Comparison of ENCODE assay signal across 38 cellular contexts in genomic region chr1:150082494-150082893, GRCh38.
"Had no signal": no experiment of that assay in that cellular context is flagged by ENCODE, and none has a peak within 500 bp of the region (broad histone marks: within the 10 kb centered on the region; RNA-seq: fewer than 3 reads in every experiment).

No MANE protein-coding gene starts in this region.

- H3K27me3 ChIP-seq: ascending aorta, cardiac muscle cell had no signal

- FAIRE-seq: bronchial epithelial cell, TTC549 had no signal

- H3K27me3 Mint-ChIP-seq: activated B cell treated with CpG ODN at 0.5 μM for 24 hours; activated CD4-positive, alpha-beta memory T cell treated with anti-CD3 and anti-CD28 coated beads, Interleukin-2, amount 10 ng/mL, durations not matched to agents 7 days and 5 days; activated CD4-positive, alpha-beta T cell treated with anti-CD3 and anti-CD28 coated beads, Interleukin-2, amount 10 ng/mL, durations not matched to agents 24 days and 14 days; activated CD8-positive, alpha-beta memory T cell treated with anti-CD3 and anti-CD28 coated beads, Interleukin-2, amount 10 ng/mL, durations not matched to agents 7 days and 5 days; activated naive CD4-positive, alpha-beta T cell treated with anti-CD3 and anti-CD28 coated beads, Interleukin-2, amount 10 ng/mL, durations not matched to agents 7 days and 5 days; activated naive CD4-positive, alpha-beta T cell treated with anti-CD3 and anti-CD28 coated beads, Interleukin-2, amount 50 U/mL, for 24 hours; activated naive CD8-positive, alpha-beta T cell; activated naive CD8-positive, alpha-beta T cell treated with anti-CD3 and anti-CD28 coated beads, Interleukin-2, amount 10 ng/mL, durations not matched to agents 7 days and 5 days; activated naive CD8-positive, alpha-beta T cell treated with anti-CD3 and anti-CD28 coated beads, Interleukin-2, amount 50 U/mL, for 24 hours; activated T-cell treated with anti-CD3 and anti-CD28 coated beads, Interleukin-2, amount 50 U/mL, for 24 hours; brain; central memory CD8-positive, alpha-beta T cell had no signal

- H3K27ac Mint-ChIP-seq: activated B cell treated with CpG ODN at 0.5 μM for 24 hours; activated CD4-positive, alpha-beta memory T cell treated with anti-CD3 and anti-CD28 coated beads, Interleukin-2, amount 10 ng/mL, durations not matched to agents 7 days and 5 days; activated CD4-positive, alpha-beta T cell treated with anti-CD3 and anti-CD28 coated beads, Interleukin-2, amount 10 ng/mL, durations not matched to agents 24 days and 14 days; activated CD8-positive, alpha-beta memory T cell treated with anti-CD3 and anti-CD28 coated beads, Interleukin-2, amount 10 ng/mL, durations not matched to agents 7 days and 5 days; activated CD8-positive, alpha-beta T cell treated with anti-CD3 and anti-CD28 coated beads, Interleukin-2, amount 10 ng/mL, durations not matched to agents 7 days and 5 days; activated naive CD4-positive, alpha-beta T cell treated with anti-CD3 and anti-CD28 coated beads, Interleukin-2, amount 10 ng/mL, durations not matched to agents 7 days and 5 days; activated naive CD4-positive, alpha-beta T cell treated with anti-CD3 and anti-CD28 coated beads, Interleukin-2, amount 50 U/mL, for 24 hours; activated naive CD8-positive, alpha-beta T cell; activated naive CD8-positive, alpha-beta T cell treated with anti-CD3 and anti-CD28 coated beads, Interleukin-2, amount 10 ng/mL, durations not matched to agents 7 days and 5 days; activated naive CD8-positive, alpha-beta T cell treated with anti-CD3 and anti-CD28 coated beads, Interleukin-2, amount 50 U/mL, for 24 hours; activated T-cell treated with anti-CD3 and anti-CD28 coated beads, Interleukin-2, amount 50 U/mL, for 24 hours; activated T-helper 2 cell treated with anti-CD3 and anti-CD28 coated beads, Interferon-gamma antibody, Interleukin-2, Interleukin-4, amounts not matched to agents 10 μg/mL and 5 μg/mL and 100 μg/mL, durations not matched to agents 14 hours and 24 hours and 36 hours; brain; T-helper 1 cell treated with Interleukin-12 subunit alpha and Interleukin-12 subunit beta and Interleukin-4 antibody, amounts not matched to agents 30 μg/mL and 1 μg/mL, for 36 hours; T-helper 2 cell treated with Interferon-gamma antibody and Interleukin-4, amounts not matched to agents 5 μg/mL and 100 μg/mL, for 36 hours had no signal

- ATAC-seq: activated CD8-positive, alpha-beta memory T cell treated with anti-CD3 and anti-CD28 coated beads, Interleukin-2, amount 10 ng/mL, durations not matched to agents 7 days and 5 days; activated CD8-positive, alpha-beta T cell treated with anti-CD3 and anti-CD28 coated beads, Interleukin-2, amount 10 ng/mL, durations not matched to agents 7 days and 5 days; activated naive CD8-positive, alpha-beta T cell treated with anti-CD3 and anti-CD28 coated beads, Interleukin-2, amount 50 U/mL, for 24 hours had no signal

- H3K9me3 ChIP-seq: ascending aorta had no signal

- DNase-seq: activated B cell treated with CpG ODN at 0.5 μM for 24 hours; activated CD4-positive, alpha-beta memory T cell treated with anti-CD3 and anti-CD28 coated beads, Interleukin-2, amount 10 ng/mL, durations not matched to agents 7 days and 5 days; activated CD4-positive, alpha-beta T cell treated with anti-CD3 and anti-CD28 coated beads for 4 hours; activated CD4-positive, alpha-beta T cell treated with anti-CD3 and anti-CD28 coated beads, Interleukin-2, amount 10 ng/mL, durations not matched to agents 24 days and 14 days; activated CD4-positive, alpha-beta T cell treated with anti-CD3 and anti-CD28 coated beads, Interleukin-2, amount 50 U/mL, for 1 hour; activated CD4-positive, alpha-beta T cell treated with anti-CD3 and anti-CD28 coated beads, Interleukin-2, amount 50 U/mL, for 4 hours; activated CD4-positive, CD25-positive, alpha-beta regulatory T cell treated with anti-CD3 and anti-CD28 coated beads, Interleukin-2, amount 50 U/mL, for 72 hours; activated CD8-positive, alpha-beta memory T cell treated with anti-CD3 and anti-CD28 coated beads for 24 hours; activated CD8-positive, alpha-beta memory T cell treated with anti-CD3 and anti-CD28 coated beads, Interleukin-2, amount 10 ng/mL, durations not matched to agents 7 days and 5 days; activated CD8-positive, alpha-beta memory T cell treated with anti-CD3 and anti-CD28 coated beads, Interleukin-2, amount 50 U/mL, for 48 hours; activated CD8-positive, alpha-beta T cell treated with anti-CD3 and anti-CD28 coated beads, Interleukin-2, amount 10 ng/mL, durations not matched to agents 7 days and 5 days; activated effector memory CD4-positive, alpha-beta T cell treated with Interleukin-2 at 50 U/mL for 16 hours; activated gamma-delta T cell; activated naive CD4-positive, alpha-beta T cell treated with anti-CD3 and anti-CD28 coated beads, Interleukin-2, amount 10 ng/mL, durations not matched to agents 7 days and 5 days; activated naive CD4-positive, alpha-beta T cell treated with Interleukin-2 at 50 U/mL for 16 hours; activated naive CD8-positive, alpha-beta T cell treated with anti-CD3 and anti-CD28 coated beads, Interleukin-2, amount 10 ng/mL, durations not matched to agents 7 days and 5 days; activated naive CD8-positive, alpha-beta T cell treated with anti-CD3 and anti-CD28 coated beads, Interleukin-2, amount 50 U/mL, for 24 hours; activated T-cell treated with anti-CD3 and anti-CD28 coated beads, Interleukin-2, amount 50 U/mL, for 24 hours; activated T-cell treated with anti-CD3 and anti-CD28 coated beads, Interleukin-2, amount 50 U/mL, for 48 hours; amygdala; anterior cingulate cortex; caudate nucleus; cerebellar nuclear complex; T-helper 1 cell; T-helper 2 cell; T-helper 9 cell had no signal

- H3K9me3 Mint-ChIP-seq: activated B cell treated with CpG ODN at 0.5 μM for 24 hours; activated CD4-positive, alpha-beta memory T cell treated with anti-CD3 and anti-CD28 coated beads, Interleukin-2, amount 10 ng/mL, durations not matched to agents 7 days and 5 days; activated CD4-positive, alpha-beta T cell treated with anti-CD3 and anti-CD28 coated beads, Interleukin-2, amount 10 ng/mL, durations not matched to agents 24 days and 14 days; activated naive CD4-positive, alpha-beta T cell treated with anti-CD3 and anti-CD28 coated beads, Interleukin-2, amount 10 ng/mL, durations not matched to agents 7 days and 5 days; activated naive CD4-positive, alpha-beta T cell treated with anti-CD3 and anti-CD28 coated beads, Interleukin-2, amount 50 U/mL, for 24 hours; activated naive CD8-positive, alpha-beta T cell treated with anti-CD3 and anti-CD28 coated beads, Interleukin-2, amount 10 ng/mL, durations not matched to agents 7 days and 5 days; activated naive CD8-positive, alpha-beta T cell treated with anti-CD3 and anti-CD28 coated beads, Interleukin-2, amount 50 U/mL, for 24 hours; activated T-cell treated with anti-CD3 and anti-CD28 coated beads, Interleukin-2, amount 50 U/mL, for 24 hours; activated T-helper 2 cell treated with anti-CD3 and anti-CD28 coated beads, Interferon-gamma antibody, Interleukin-2, Interleukin-4, amounts not matched to agents 10 μg/mL and 5 μg/mL and 100 μg/mL, durations not matched to agents 14 hours and 24 hours and 36 hours; brain; central memory CD8-positive, alpha-beta T cell; T-helper 1 cell treated with Interleukin-12 subunit alpha and Interleukin-12 subunit beta and Interleukin-4 antibody, amounts not matched to agents 30 μg/mL and 1 μg/mL, for 36 hours; T-helper 2 cell treated with Interferon-gamma antibody and Interleukin-4, amounts not matched to agents 5 μg/mL and 100 μg/mL, for 36 hours had no signal

- H3K4me1 Mint-ChIP-seq: activated naive CD4-positive, alpha-beta T cell treated with anti-CD3 and anti-CD28 coated beads, Interleukin-2, amount 50 U/mL, for 24 hours; activated naive CD8-positive, alpha-beta T cell treated with anti-CD3 and anti-CD28 coated beads, Interleukin-2, amount 50 U/mL, for 24 hours; brain; central memory CD8-positive, alpha-beta T cell had no signal

- H3K4me3 ChIP-seq: ascending aorta, cardiac muscle cell had no signal

- H3K4me3 Mint-ChIP-seq: activated B cell treated with CpG ODN at 0.5 μM for 24 hours; activated CD4-positive, alpha-beta memory T cell treated with anti-CD3 and anti-CD28 coated beads, Interleukin-2, amount 10 ng/mL, durations not matched to agents 7 days and 5 days; activated CD4-positive, alpha-beta T cell treated with anti-CD3 and anti-CD28 coated beads, Interleukin-2, amount 10 ng/mL, durations not matched to agents 24 days and 14 days; activated CD8-positive, alpha-beta memory T cell treated with anti-CD3 and anti-CD28 coated beads, Interleukin-2, amount 10 ng/mL, durations not matched to agents 7 days and 5 days; activated CD8-positive, alpha-beta T cell treated with anti-CD3 and anti-CD28 coated beads, Interleukin-2, amount 10 ng/mL, durations not matched to agents 7 days and 5 days; activated naive CD4-positive, alpha-beta T cell treated with anti-CD3 and anti-CD28 coated beads, Interleukin-2, amount 10 ng/mL, durations not matched to agents 7 days and 5 days; activated naive CD4-positive, alpha-beta T cell treated with anti-CD3 and anti-CD28 coated beads, Interleukin-2, amount 50 U/mL, for 24 hours; activated naive CD8-positive, alpha-beta T cell; activated naive CD8-positive, alpha-beta T cell treated with anti-CD3 and anti-CD28 coated beads, Interleukin-2, amount 10 ng/mL, durations not matched to agents 7 days and 5 days; activated naive CD8-positive, alpha-beta T cell treated with anti-CD3 and anti-CD28 coated beads, Interleukin-2, amount 50 U/mL, for 24 hours; activated T-cell treated with anti-CD3 and anti-CD28 coated beads, Interleukin-2, amount 50 U/mL, for 24 hours; brain; central memory CD8-positive, alpha-beta T cell; T-helper 1 cell treated with Interleukin-12 subunit alpha and Interleukin-12 subunit beta and Interleukin-4 antibody, amounts not matched to agents 30 μg/mL and 1 μg/mL, for 36 hours; T-helper 2 cell treated with Interferon-gamma antibody and Interleukin-4, amounts not matched to agents 5 μg/mL and 100 μg/mL, for 36 hours had no signal

- H3K27ac ChIP-seq: cardiac muscle cell, VCaP had no signal
